ENCODE assay signal across 1 cellular context in genomic region chr10:31074357-31075065, GRCh38.
TF ChIP-seq lines count a peak whose summit lies in the region.

No MANE protein-coding gene starts in this region.

TF ChIP-seq in SK-N-SH treated with all-trans-retinoic acid at 6 μM for 48 hours, 23 proteins besides CTCF, POLR2A, EP300 and RAD21 (continued from another document):
- no peak for TF ChIP-seq POU6F1 (CRISPR knock-in tag; IDR thresholded peaks at IDR 0.05; ENCODE audit: borderline replicate concordance, low read depth)
